In genomic region chr15:87661952-87662351, GRCh38 we compare ENCODE assay signal across 21 cellular contexts.
DNase-seq lines count a peak whose midpoint lies in the region; ATAC-seq and TF ChIP-seq lines count a peak whose summit lies in the region.
"Had no signal": no experiment of that assay in that cellular context is flagged by ENCODE, and none has a peak within 500 bp of the region (broad histone marks: within the 10 kb centered on the region; RNA-seq: fewer than 3 reads in every experiment).

No MANE protein-coding gene starts in this region.

- H3K27me3 ChIP-seq in SJSA1 (replicated peaks) (no peaks in the 10 kb centered on the region), HAP-1 (ENCODE audit: low read depth) (no peaks in the 10 kb centered on the region; the same call in 1 of the 2 replicates)
- H3K27me3 ChIP-seq: BE2C; BLaER1 treated with 17β-estradiol and CSF1 and Interleukin-3, amounts not matched to agents 10 nM and 100 nM had no signal

- H3K36me3 Mint-ChIP-seq in type B pancreatic cell: no peaks in the 10 kb centered on the region

- peak overlapping the region; percentile 78 for H3K27ac ChIP-seq in SJSA1
- H3K27ac ChIP-seq: A549; BLaER1 treated with 17β-estradiol and CSF1 and Interleukin-3, amounts not matched to agents 10 nM and 100 nM; GM23248 had no signal

- H3K9me3 ChIP-seq in SJSA1 (replicated peaks) (0 out of 2 replicates have a peak, but pooled peaks cover 3% of the 10 kb centered on the region), HAP-1 (no peaks in the 10 kb centered on the region; the same call in 1 of the 2 replicates)
- H3K9me3 ChIP-seq: BE2C had no signal

- peaks cover 7% of the 10 kb centered on the region for H3K4me1 Mint-ChIP-seq in type B pancreatic cell (ENCODE audit: unreplicated experiment)
- H3K4me1 Mint-ChIP-seq: CD4-positive, alpha-beta memory T cell had no signal

- H3K4me3 ChIP-seq in SJSA1 (no peak overlapping the region), choroid plexus epithelial cell (ENCODE audit: low read depth, low read length) (no peak overlapping the region), HAP-1 (no peak overlapping the region)
- H3K4me3 ChIP-seq: A549; BLaER1 treated with 17β-estradiol and CSF1 and Interleukin-3, amounts not matched to agents 10 nM and 100 nM; GM23248 had no signal

- no peak for TF ChIP-seq CTCF in choroid plexus epithelial cell (conservative IDR thresholded peaks at IDR 0.05; ENCODE audit: low read depth, low read length)
- TF ChIP-seq CTCF in type B pancreatic cell (conservative IDR thresholded peaks at IDR 0.05): no peak

- in situ Hi-C loops in HAP-1 (cut with MboI; ENCODE audit: low sequenced_read_pairs): no loop called here

- peaks cover 6% of the 10 kb centered on the region for H3K9me3 Mint-ChIP-seq in type B pancreatic cell

- ATAC-seq in HG03354 (IDR thresholded peaks at IDR 0.05; ENCODE audit: poor library complexity, severe bottlenecking, unreplicated experiment): no peak
- ATAC-seq: A549, HCT116 had no signal

- peaks cover 25% of the 10 kb centered on the region for H3K4me1 ChIP-seq in SJSA1 (replicated peaks)
- no peaks in the 10 kb centered on the region for H3K4me1 ChIP-seq in HAP-1
- H3K4me1 ChIP-seq: BE2C; BLaER1 treated with 17β-estradiol and CSF1 and Interleukin-3, amounts not matched to agents 10 nM and 100 nM had no signal

- H3K27ac Mint-ChIP-seq in type B pancreatic cell: peak overlapping the region; percentile 65

- H3K4me3 Mint-ChIP-seq in type B pancreatic cell: no peak overlapping the region

- no peaks in the 10 kb centered on the region for H3K36me3 ChIP-seq in SJSA1
- H3K36me3 ChIP-seq in HAP-1 (replicated peaks): no peaks in the 10 kb centered on the region
- H3K36me3 ChIP-seq: BE2C; BLaER1 treated with 17β-estradiol and CSF1 and Interleukin-3, amounts not matched to agents 10 nM and 100 nM had no signal

- DNase-seq in M059J (ENCODE audit: low read depth): peak; percentile 10
- peak in 1 of 2 experiments; percentile 35 for DNase-seq in SJSA1 (ENCODE audit: low read depth in 1 of 2, low spot score in 2 of 2)
- peak; percentile 8 for DNase-seq in choroid plexus epithelial cell (ENCODE audit: low read depth)
- DNase-seq in type B pancreatic cell (ENCODE audit: extremely low spot score, unreplicated experiment): no peak
- no peak for DNase-seq in HAP-1 (ENCODE audit: low spot score in 2 of 2)
- DNase-seq in SK-N-DZ (ENCODE audit: low spot score): no peak
- DNase-seq: 8988T; ACHN; AML-193; BE2C; Calu3; CD4-positive, alpha-beta memory T cell; COR-L47; DMS153; DND-41; GM23248; H7 had no signal

- no peaks in the 10 kb centered on the region for H3K27me3 Mint-ChIP-seq in type B pancreatic cell

Comparison
In these comparisons a context has a peak if more than half of its experiments do, and no peak if none do; other contexts are left out.
1. DNase-seq: peak in M059J (single experiment) and choroid plexus epithelial cell (single experiment); none in type B pancreatic cell (single experiment), HAP-1 (0 of 2) and SK-N-DZ (single experiment).